Comparison of ENCODE assay signal across 9 cellular contexts in genomic region chr2:84424152-84424551, GRCh38. TPM values are rescaled to one million over a fixed set of nuclear protein-coding genes. Genes with fewer than 3 reads are reported as not detected.
DNase-seq lines count a peak whose midpoint lies in the region; ATAC-seq and TF ChIP-seq lines count a peak whose summit lies in the region.
"Had no signal": no experiment of that assay in that cellular context is flagged by ENCODE, and none has a peak within 500 bp of the region (broad histone marks: within the 10 kb centered on the region; RNA-seq: fewer than 3 reads in every experiment).

No MANE protein-coding gene starts in this region.

- H3K4me1 ChIP-seq in hepatocyte (ENCODE audit: insufficient read depth): no peaks in the 10 kb centered on the region

- H3K79me2 ChIP-seq in hepatocyte: no peaks in the 10 kb centered on the region

- no peak overlapping the region for H3K4me2 ChIP-seq in hepatocyte

- TF ChIP-seq CTCF in GM13976 (IDR thresholded peaks at IDR 0.05; ENCODE audit: borderline replicate concordance, control extremely low read depth, extremely low read depth, insufficient read depth, missing control alignments) (no peak), hepatocyte (IDR thresholded peaks at IDR 0.05; ENCODE audit: poor library complexity) (peak; percentile 52)

- H3K9me2 ChIP-seq in hepatocyte (replicated peaks; ENCODE audit: insufficient read depth): no peaks in the 10 kb centered on the region

- no peaks in the 10 kb centered on the region for H3K9me3 ChIP-seq in hepatocyte (ENCODE audit: low read depth)

- H3K27ac ChIP-seq in hepatocyte: no peak overlapping the region

- H3K36me3 ChIP-seq in hepatocyte (replicated peaks; ENCODE audit: insufficient read depth, low read depth): peaks cover 4% of the 10 kb centered on the region

- peak; percentile 33 for DNase-seq in AG08395 (ENCODE audit: low spot score)
- peak; percentile 26 for DNase-seq in GM13976 (ENCODE audit: low spot score)
- DNase-seq in hepatocyte (ENCODE audit: low spot score): no peak
- no peak for DNase-seq in activated CD8-positive, alpha-beta memory T cell treated with anti-CD3 and anti-CD28 coated beads, Interleukin-2, amount 50 U/mL, for 48 hours
- no peak for DNase-seq in islet precursor cell
- DNase-seq: activated B cell treated with CpG ODN at 0.5 μM for 24 hours had no signal

- no peaks in the 10 kb centered on the region for H4K20me1 ChIP-seq in hepatocyte (ENCODE audit: insufficient read depth, poor library complexity, severe bottlenecking)

- in situ Hi-C loops in GM13976 (cut with MboI; ENCODE audit: low sequenced_read_pairs, unreplicated experiment): no loop called here

- H3K27me3 ChIP-seq in hepatocyte: no peaks in the 10 kb centered on the region

- no peak overlapping the region for H3K4me3 ChIP-seq in hepatocyte

- H2AFZ ChIP-seq in hepatocyte: no peak overlapping the region

- 0 out of 3 replicates have a peak, but pooled peaks have one; percentile 43 for ATAC-seq in SK-N-SH treated with all-trans-retinoic acid at 6 μM for 48 hours
- ATAC-seq in HG02610 (IDR thresholded peaks at IDR 0.05; ENCODE audit: unreplicated experiment): no peak
- no peak for ATAC-seq in HG03439 (IDR thresholded peaks at IDR 0.05; ENCODE audit: unreplicated experiment)

TF ChIP-seq in SK-N-SH treated with all-trans-retinoic acid at 6 μM for 48 hours, 23 proteins besides CTCF, POLR2A, EP300 and RAD21:
- TF ChIP-seq SNAI2 (CRISPR knock-in tag; IDR thresholded peaks at IDR 0.05): no peak
TF ChIP-seq in SK-N-SH treated with all-trans-retinoic acid at 6 μM for 48 hours: peak in this region for 0.

RNA-seq across cellular contexts. Expression of gene SUCLG1, which starts 34.9 kb away (rescaled TPM):
- total RNA-seq in hepatocyte: 168 and 190 TPM in 2 replicates
- polyA plus RNA-seq in hepatocyte: 145 and 164 TPM in 2 replicates

Comparison
In these comparisons a context has a peak if more than half of its experiments do, and no peak if none do; other contexts are left out.
1. DNase-seq: peak in AG08395 (single experiment) and GM13976 (single experiment); none in hepatocyte (single experiment), activated CD8-positive, alpha-beta memory T cell treated with anti-CD3 and anti-CD28 coated beads, Interleukin-2, amount 50 U/mL, for 48 hours (single experiment) and islet precursor cell (single experiment).